Comparison of ENCODE assay signal across 12 cellular contexts in the genomic region with DNA sequence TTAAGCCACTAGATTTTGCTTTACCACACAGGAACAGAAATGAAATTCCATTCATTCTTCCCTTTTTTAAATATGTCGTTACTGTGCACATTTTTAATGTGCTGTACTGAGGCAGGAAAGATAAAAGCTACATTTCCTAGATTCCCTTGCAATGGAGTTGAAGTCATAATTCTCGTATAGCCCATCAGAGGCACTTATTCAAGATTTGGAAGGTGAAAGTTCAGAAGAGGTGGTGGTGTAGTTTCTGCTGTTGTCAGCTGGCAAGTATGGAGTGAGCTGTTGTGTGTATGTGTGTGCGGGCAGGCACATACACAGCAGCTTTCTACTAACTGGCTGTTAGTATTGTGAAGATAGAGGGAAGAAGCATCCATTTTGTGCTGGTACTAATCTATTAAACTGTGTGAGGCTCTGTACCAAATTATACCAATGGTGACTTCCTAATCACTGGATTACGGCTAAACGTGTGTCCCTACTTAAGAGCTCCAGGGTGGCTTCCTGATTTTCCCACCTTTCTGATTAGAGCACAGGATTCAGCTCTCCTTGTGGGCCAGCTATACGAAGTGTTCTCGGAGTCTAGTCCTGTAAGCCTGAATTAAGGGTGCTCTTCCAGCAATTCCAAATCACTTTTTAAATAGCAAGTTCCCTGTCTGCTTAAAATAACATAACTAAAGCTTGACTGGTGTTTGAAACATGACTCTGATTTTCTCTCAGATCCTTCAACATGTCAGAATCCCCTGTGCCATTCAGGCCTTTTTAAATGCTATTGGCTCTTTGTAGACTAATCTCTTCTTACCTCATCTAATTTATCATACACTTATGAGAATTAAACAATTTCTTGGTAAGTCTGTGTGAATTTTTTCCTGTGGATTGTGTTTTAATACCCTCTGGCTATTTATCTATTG. TPM values are rescaled to one million over a fixed set of nuclear protein-coding genes. Genes with fewer than 3 reads are reported as not detected.
DNase-seq lines count a peak whose midpoint lies in the region; ATAC-seq, FAIRE-seq and TF ChIP-seq lines count a peak whose summit lies in the region.
"Had no signal": no experiment of that assay in that cellular context is flagged by ENCODE, and none has a peak within 500 bp of the region (broad histone marks: within the 10 kb centered on the region; RNA-seq: fewer than 3 reads in every experiment).

No MANE protein-coding gene starts in this region.

- peaks cover 97% of the 10 kb centered on the region for H3K79me2 ChIP-seq in neural progenitor cell (ENCODE audit: low read depth)

- TF ChIP-seq CTCF in D721Med (IDR thresholded peaks at IDR 0.05; ENCODE audit: insufficient read depth, missing control alignments) (no peak), neural progenitor cell (IDR thresholded peaks at IDR 0.05) (no peak)

- H3K9me3 ChIP-seq in neural progenitor cell (ENCODE audit: low read depth): no peaks in the 10 kb centered on the region
- H3K9me3 ChIP-seq: sigmoid colon, uterus had no signal

- H3K4me1 ChIP-seq in neural progenitor cell: peaks cover 8% of the 10 kb centered on the region

- peaks cover 12% of the 10 kb centered on the region for H3K36me3 Mint-ChIP-seq in effector memory CD8-positive, alpha-beta T cell (ENCODE audit: insufficient read depth)
- peaks cover 21% of the 10 kb centered on the region for H3K36me3 Mint-ChIP-seq in neural progenitor cell

- H3F3A ChIP-seq in neural progenitor cell (ENCODE audit: low read depth): peaks cover 4% of the 10 kb centered on the region

- H3K4me2 ChIP-seq in neural progenitor cell: no peak overlapping the region

- H3K4me3 ChIP-seq in neural progenitor cell: no peak overlapping the region
- H3K4me3 ChIP-seq: sigmoid colon, uterus had no signal

- H2AFZ ChIP-seq in neural progenitor cell (replicated peaks): no peak overlapping the region

- no peaks in the 10 kb centered on the region for H3K27me3 ChIP-seq in neural progenitor cell
- H3K27me3 ChIP-seq: sigmoid colon, uterus had no signal

- no peak for FAIRE-seq in D721Med (lab: Jason Lieb, UNC)

- peak overlapping the region; percentile 34 to 70 for H3K4me3 Mint-ChIP-seq in effector memory CD8-positive, alpha-beta T cell
- H3K4me3 Mint-ChIP-seq in neural progenitor cell: no peak overlapping the region

- H3K4me1 Mint-ChIP-seq in effector memory CD8-positive, alpha-beta T cell (ENCODE audit: low read depth in 2 of 2): peaks cover 44 to 62% of the 10 kb centered on the region in 2 donors
- peaks cover 11% of the 10 kb centered on the region for H3K4me1 Mint-ChIP-seq in neural progenitor cell

- H3K27me3 Mint-ChIP-seq in effector memory CD8-positive, alpha-beta T cell: no peaks in the 10 kb centered on the region
- no peaks in the 10 kb centered on the region for H3K27me3 Mint-ChIP-seq in neural progenitor cell (ENCODE audit: insufficient read depth, low read depth)

- peak; percentile 28 for DNase-seq in D721Med (ENCODE audit: insufficient read length, low spot score)
- DNase-seq in RPMI7951 (ENCODE audit: low read depth): peak; percentile 34
- DNase-seq in effector memory CD8-positive, alpha-beta T cell: no peak
- no peak for DNase-seq in neural progenitor cell (ENCODE audit: low spot score)
- no peak for DNase-seq in anterior cingulate cortex (lab: John Stamatoyannopoulos, UW)
- DNase-seq in islet precursor cell: no peak
- DNase-seq in cortex of kidney (lab: John Stamatoyannopoulos, UW): no peak
- no peak for DNase-seq in stimulated activated CD4-positive, alpha-beta T cell treated with anti-CD3 and anti-CD28 coated beads, Interleukin-15, amount 100 ng/mL, for 24 hours
- DNase-seq: activated CD4-positive, CD25-positive, alpha-beta regulatory T cell; NCI-H1436 treated with DMSO at 0.1 percent for 48 hours; sigmoid colon; uterus had no signal

- peak overlapping the region; percentile 82 to 95 for H3K27ac Mint-ChIP-seq in effector memory CD8-positive, alpha-beta T cell
- H3K27ac Mint-ChIP-seq in neural progenitor cell: peak overlapping the region; percentile 38

- peak overlapping the region; percentile 25 for H3K27ac ChIP-seq in neural progenitor cell
- H3K27ac ChIP-seq: sigmoid colon, uterus had no signal

- peak; percentile 18 for ATAC-seq in effector memory CD8-positive, alpha-beta T cell (replicated peaks)

- peaks cover 55% of the 10 kb centered on the region for H4K20me1 ChIP-seq in neural progenitor cell (ENCODE audit: low read depth)

- no peaks in the 10 kb centered on the region for H3K9me3 Mint-ChIP-seq in effector memory CD8-positive, alpha-beta T cell
- H3K9me3 Mint-ChIP-seq in neural progenitor cell: no peaks in the 10 kb centered on the region

- no peak overlapping the region for H3K9ac ChIP-seq in neural progenitor cell

- no peaks in the 10 kb centered on the region for H3K36me3 ChIP-seq in neural progenitor cell
- H3K36me3 ChIP-seq: sigmoid colon, uterus had no signal

RNA-seq across cellular contexts. Expression of gene PDS5A, which starts 43.8 kb away (rescaled TPM):
- total RNA-seq in RPMI7951 (2014; rRNA removed; shearing (Covaris generic)): 41.4 and 47.7 TPM in 2 replicates
- total RNA-seq in neural progenitor cell (ENCODE audit: low replicate concordance): 75.2 and 132 TPM in 2 replicates

Comparison
In these comparisons a context has a peak if more than half of its experiments do, and no peak if none do; other contexts are left out.
1. DNase-seq: peak in D721Med (single experiment) and RPMI7951 (single experiment); none in effector memory CD8-positive, alpha-beta T cell (0 of 3), neural progenitor cell (single experiment), anterior cingulate cortex (0 of 58), islet precursor cell (single experiment), cortex of kidney (single experiment) and stimulated activated CD4-positive, alpha-beta T cell treated with anti-CD3 and anti-CD28 coated beads, Interleukin-15, amount 100 ng/mL, for 24 hours (single experiment).